8 cellular contexts compared by ENCODE assay signal in genomic region chr11:12110714-12111481, GRCh38. TPM values are rescaled to one million over a fixed set of nuclear protein-coding genes. Genes with fewer than 3 reads are reported as not detected.
DNase-seq lines count a peak whose midpoint lies in the region; ATAC-seq and TF ChIP-seq lines count a peak whose summit lies in the region.

No MANE protein-coding gene starts in this region.

- H3K27me3 Mint-ChIP-seq in activated CD4-positive, alpha-beta memory T cell treated with anti-CD3 and anti-CD28 coated beads for 36 hours, result no peaks in the 10 kb centered on the region

- dilution Hi-C loops in IMR-90 (cut with HindIII; ENCODE audit: low sequenced_read_pairs, unreplicated experiment), result no loop called here

- CTCF ChIA-PET in IMR-90 (lab: Yijun Ruan, JAX), result no interaction called here
- CTCF ChIA-PET in activated CD4-positive, alpha-beta memory T cell treated with anti-CD3 and anti-CD28 coated beads for 36 hours (lab: Charles Lee), result interaction anchor here (1.5 to 2.0 kb wide), 4 partner anchors 11 to 125 kb away, joined by 4 to 5 read pairs (median 4); no protein-coding TSS in a partner anchor

- ATAC-seq in GM21576 (IDR thresholded peaks at IDR 0.05; ENCODE audit: unreplicated experiment), result peak; percentile 24
- ATAC-seq in IMR-90 (ENCODE audit: low read depth), result peak; percentile 11

- POLR2A ChIA-PET in IMR-90 (lab: Charles Lee; ENCODE audit: unreplicated experiment), result interaction anchor here (0.9 to 1.6 kb wide), 4 partner anchors 23 to 176 kb away, joined by 3 to 5 read pairs (median 3); no protein-coding TSS in a partner anchor
- POLR2A ChIA-PET in activated CD4-positive, alpha-beta memory T cell treated with anti-CD3 and anti-CD28 coated beads for 36 hours (lab: Charles Lee), result interaction anchor here (0.9 to 1.6 kb wide), 6 partner anchors 9 to 97 kb away, joined by 3 to 7 read pairs (median 4); no protein-coding TSS in a partner anchor

- H3K27ac ChIP-seq in IMR-90 (ENCODE audit: insufficient read depth, low read length), result peak overlapping the region; percentile 71
- H3K27ac ChIP-seq in esophagus squamous epithelium, result peak overlapping the region; percentile 84 to 94 (median 91)
- no peak overlapping the region for H3K27ac ChIP-seq in neural cell (ENCODE audit: low read length)

- peak overlapping the region; percentile 30 for H2AK5ac ChIP-seq in IMR-90 (ENCODE audit: low read depth, low read length)

- H3K23ac ChIP-seq in IMR-90 (ENCODE audit: low read depth, low read length), result peak overlapping the region; percentile 77

- H2BK5ac ChIP-seq in IMR-90 (ENCODE audit: low read depth, low read length, poor library complexity, severe bottlenecking), result peak overlapping the region; percentile 78

- TF ChIP-seq POLR2A in IMR-90 (IDR thresholded peaks at IDR 0.05; ENCODE audit: low read depth, low read length), result peak; percentile 93
- peak in 1 of 4 donors; percentile 17 for TF ChIP-seq POLR2A in esophagus squamous epithelium (IDR thresholded peaks at IDR 0.05)

- peaks cover 40% of the 10 kb centered on the region for H3K4me1 Mint-ChIP-seq in activated CD4-positive, alpha-beta memory T cell treated with anti-CD3 and anti-CD28 coated beads for 36 hours (ENCODE audit: low read depth)

- peak overlapping the region; percentile 70; the same call in 1 of the 2 replicates for H2BK120ac ChIP-seq in IMR-90 (ENCODE audit: low read depth, low read length)

- peak overlapping the region; percentile 2 to 62; a peak in 3 of 4 replicates for H4K8ac ChIP-seq in IMR-90 (ENCODE audit: low read depth in 2 of 2, low read length in 2 of 2)

- in situ Hi-C loops in IMR-90 (cut with MboI; ENCODE audit: low sequenced_read_pairs), result loop anchor here (10.0 kb wide), 1 partner anchor 124 kb away; no protein-coding TSS in a partner anchor

- H3K9ac ChIP-seq in IMR-90 (ENCODE audit: low read depth, low read length) (peak overlapping the region; percentile 91), neural cell (ENCODE audit: low read length) (peak overlapping the region; percentile 38)

- no peak overlapping the region for H3K27ac Mint-ChIP-seq in activated CD4-positive, alpha-beta memory T cell treated with anti-CD3 and anti-CD28 coated beads for 36 hours

- no peaks in the 10 kb centered on the region for H3K9me2 ChIP-seq in neural cell (ENCODE audit: insufficient read depth, low read length)

- peak overlapping the region; percentile 94 for H2AK9ac ChIP-seq in IMR-90 (replicated peaks; ENCODE audit: low read depth, low read length, poor library complexity)

- H3K9me3 ChIP-seq in IMR-90 (ENCODE audit: control insufficient read depth, insufficient read depth, low read length) (no peaks in the 10 kb centered on the region), esophagus squamous epithelium (no peaks in the 10 kb centered on the region), neural cell (ENCODE audit: low read length) (no peaks in the 10 kb centered on the region)

- peak overlapping the region; percentile 80 for H3K4ac ChIP-seq in IMR-90 (ENCODE audit: low read depth, low read length)

- peak overlapping the region; percentile 95 for H3K14ac ChIP-seq in IMR-90 (replicated peaks; ENCODE audit: low read depth, low read length)

- H3K79me2 ChIP-seq in neural cell (replicated peaks; ENCODE audit: insufficient read depth, low read length), result no peaks in the 10 kb centered on the region

- H3K4me1 ChIP-seq in IMR-90 (ENCODE audit: control insufficient read depth, insufficient read depth, low read length), result peaks cover 30% of the 10 kb centered on the region
- peaks cover 19 to 53% (median 21%) of the 10 kb centered on the region in 3 donors for H3K4me1 ChIP-seq in esophagus squamous epithelium

- H3K4me3 Mint-ChIP-seq in activated CD4-positive, alpha-beta memory T cell treated with anti-CD3 and anti-CD28 coated beads for 36 hours, result peak overlapping the region; percentile 72

- H4K91ac ChIP-seq in IMR-90 (ENCODE audit: insufficient read depth, low read depth, low read length), result peak overlapping the region; percentile 20; the same call in 1 of the 2 replicates

- 3% methylated on average over 24 of the region's 65 CpGs; no CpG with 5 or more reads in 1 of the 2 experiments for WGBS in IMR-90 (ENCODE audit: extremely low coverage in 2 of 2, insufficient read length in 1 of 2), 2 experiments
- 0 to 14% methylated on average over 5 to 36 of the region's 65 CpGs for WGBS in esophagus squamous epithelium, 2 donors

- H3K36me3 Mint-ChIP-seq in activated CD4-positive, alpha-beta memory T cell treated with anti-CD3 and anti-CD28 coated beads for 36 hours, result no peaks in the 10 kb centered on the region

- H2BK15ac ChIP-seq in IMR-90 (ENCODE audit: low read depth, low read length), result peak overlapping the region; percentile 31; the same call in 1 of the 3 replicates

- H3K4me2 ChIP-seq in IMR-90 (ENCODE audit: low read depth, low read length) (peak overlapping the region; percentile 91), neural cell (ENCODE audit: low read length) (no peak overlapping the region)

- H4K5ac ChIP-seq in IMR-90 (ENCODE audit: low read depth, low read length), result no peak overlapping the region

- peak overlapping the region; percentile 74; the same call in 1 of the 2 replicates for H3K56ac ChIP-seq in IMR-90 (ENCODE audit: extremely low read depth, insufficient read depth, low read length)

- peak overlapping the region; percentile 6; the same call in 1 of the 2 replicates for H3K18ac ChIP-seq in IMR-90 (ENCODE audit: low read depth, low read length)

- H4K20me1 ChIP-seq in IMR-90 (ENCODE audit: insufficient read depth, low read length) (peaks cover 13% of the 10 kb centered on the region; the same call in 1 of the 2 replicates), neural cell (ENCODE audit: insufficient read depth) (no peaks in the 10 kb centered on the region)

- intact Hi-C loops in IMR-90 (cut with micrococcal nuclease) (loop anchor here (1.0 to 5.0 kb wide), 3 partner anchors 24 to 171 kb away; no protein-coding TSS in a partner anchor), esophagus squamous epithelium (cut with DNase I) (no loop called here)
- intact Hi-C loops in activated CD4-positive, alpha-beta memory T cell treated with anti-CD3 and anti-CD28 coated beads for 36 hours (cut with micrococcal nuclease), result loop anchor here (1.0 to 5.0 kb wide), 3 partner anchors 79 to 269 kb away; partner anchors contain the start of gene USP47

- no peaks in the 10 kb centered on the region for H3K9me3 Mint-ChIP-seq in activated CD4-positive, alpha-beta memory T cell treated with anti-CD3 and anti-CD28 coated beads for 36 hours

- DNase-seq in GM10266 (ENCODE audit: extremely low spot score) (peak; percentile 48), IMR-90 (no peak), esophagus squamous epithelium (lab: John Stamatoyannopoulos, UW) (no peak), foreskin melanocyte (no peak)
- peak; percentile 49 for DNase-seq in activated CD4-positive, alpha-beta memory T cell treated with anti-CD3 and anti-CD28 coated beads for 36 hours
- no peak for DNase-seq in NK-92 treated with Interleukin-12 subunit alpha and Interleukin-12 subunit beta, amount 100 ng/mL, for 24 hours (lab: John Stamatoyannopoulos, UW)

- no peak for TF ChIP-seq CTCF in GM10266 (IDR thresholded peaks at IDR 0.05; ENCODE audit: control insufficient read depth, insufficient read depth, low read depth, missing control alignments)
- no peak for TF ChIP-seq CTCF in IMR-90 (conservative IDR thresholded peaks at IDR 0.05; ENCODE audit: low read depth, low read length)
- TF ChIP-seq CTCF in esophagus squamous epithelium (IDR thresholded peaks at IDR 0.05), result no peak
- TF ChIP-seq CTCF in neural cell (IDR thresholded peaks at IDR 0.05; ENCODE audit: poor library complexity, severe bottlenecking), result no peak

- TF ChIP-seq EP300 in neural cell (conservative IDR thresholded peaks at IDR 0.05; ENCODE audit: poor library complexity, severe bottlenecking), result no peak

- BruUV-seq in IMR-90 (replicated peaks; lab: Mats Ljungman, UMichigan), result no TSS peak

- H3K27me3 ChIP-seq in IMR-90 (ENCODE audit: control insufficient read depth, insufficient read depth, low read length) (no peaks in the 10 kb centered on the region), esophagus squamous epithelium (no peaks in the 10 kb centered on the region), neural cell (ENCODE audit: insufficient read depth, low read depth, low read length) (peaks cover 29% of the 10 kb centered on the region)

- no peaks in the 10 kb centered on the region for H3F3A ChIP-seq in neural cell (ENCODE audit: insufficient read depth, low read length, poor library complexity, severe bottlenecking)

- H3K4me3 ChIP-seq in IMR-90 (ENCODE audit: insufficient read depth, low read depth, low read length), result peak overlapping the region; percentile 80
- peak overlapping the region; percentile 68 to 94 (median 91) for H3K4me3 ChIP-seq in esophagus squamous epithelium
- H3K4me3 ChIP-seq in neural cell (ENCODE audit: low read length), result peak overlapping the region; percentile 76

- peaks cover 1% of the 10 kb centered on the region; the same call in 1 of the 2 replicates for H3K36me3 ChIP-seq in IMR-90 (ENCODE audit: control insufficient read depth, insufficient read depth, low read length)
- H3K36me3 ChIP-seq in esophagus squamous epithelium, result no peaks in the 10 kb centered on the region
- H3K36me3 ChIP-seq in neural cell (ENCODE audit: insufficient read depth, low read length), result no peaks in the 10 kb centered on the region

- no peak for TF ChIP-seq RAD21 in IMR-90 (IDR thresholded peaks at IDR 0.05; ENCODE audit: low read length)
- TF ChIP-seq RAD21 in neural cell (conservative IDR thresholded peaks at IDR 0.05), result no peak

- peak overlapping the region; percentile 93 for H2AFZ ChIP-seq in IMR-90 (replicated peaks; ENCODE audit: low read length, poor library complexity)
- H2AFZ ChIP-seq in neural cell (ENCODE audit: low read depth, low read length), result no peak overlapping the region

- peak overlapping the region; percentile 22; the same call in 1 of the 2 replicates for H2BK20ac ChIP-seq in IMR-90 (ENCODE audit: low read depth, low read length)

- H3K9me1 ChIP-seq in IMR-90 (ENCODE audit: insufficient read depth, low read length), result peaks cover 28% of the 10 kb centered on the region

- peaks cover 8 to 55% of the 10 kb centered on the region in 2 experiments; a peak in 3 of 4 replicates for H3K79me1 ChIP-seq in IMR-90 (ENCODE audit: low read depth in 1 of 2, low read length in 2 of 2)

TF ChIP-seq in neural cell, 6 proteins besides CTCF, POLR2A, EP300 and RAD21 (continues in another document):
- TF ChIP-seq MXI1 (conservative IDR thresholded peaks at IDR 0.05; ENCODE audit: poor library complexity, severe bottlenecking) (no peak), POLR2AphosphoS5 (IDR thresholded peaks at IDR 0.05) (no peak), TAF1 (IDR thresholded peaks at IDR 0.05; ENCODE audit: low read depth) (no peak), SMC3 (conservative IDR thresholded peaks at IDR 0.05; ENCODE audit: poor library complexity) (no peak)

RNA-seq across cellular contexts. Expression of gene MICAL2, which starts 0.5 kb away (rescaled TPM):
- total RNA-seq in IMR-90 (2012; rRNA removed), result 285 and 336 TPM in 2 replicates
- 141 and 170 TPM in 2 replicates for polyA plus RNA-seq in IMR-90 (2012; rRNA removed)
- polyA plus RNA-seq in IMR-90 (2012; cell fraction: cytosol; rRNA removed), result 63.9 and 84.9 TPM in 2 replicates
- polyA plus RNA-seq in IMR-90 (2012; cell fraction: nucleus; rRNA removed; ENCODE audit: low replicate concordance), result 109 and 162 TPM in 2 replicates
- 100 to 1,000 TPM; 213 to 220 TPM for total RNA-seq in activated CD4-positive, alpha-beta memory T cell treated with anti-CD3 and anti-CD28 coated beads for 36 hours
- 10 to 100 TPM; 10.1 to 49.0 (median 19.8) TPM for total RNA-seq in esophagus squamous epithelium
- polyA plus RNA-seq in neural cell, result 1.4 and 2.2 TPM in 2 replicates
- 1.7 and 4.6 TPM in 2 replicates for polyA minus RNA-seq in neural cell

Comparison
In these comparisons a context has a peak if more than half of its experiments do, and no peak if none do; other contexts are left out.
1. DNase-seq: peak in GM10266 (single experiment) and activated CD4-positive, alpha-beta memory T cell treated with anti-CD3 and anti-CD28 coated beads for 36 hours (single experiment); none in IMR-90 (single experiment), esophagus squamous epithelium (single experiment), foreskin melanocyte (single experiment) and NK-92 treated with Interleukin-12 subunit alpha and Interleukin-12 subunit beta, amount 100 ng/mL, for 24 hours (single experiment).
2. Peak in every context shown above with its lines, with median percentiles within 50 percentile points of each other: H3K4me3 ChIP-seq.